Comparison of ENCODE assay signal across 21 cellular contexts in the genomic region with DNA sequence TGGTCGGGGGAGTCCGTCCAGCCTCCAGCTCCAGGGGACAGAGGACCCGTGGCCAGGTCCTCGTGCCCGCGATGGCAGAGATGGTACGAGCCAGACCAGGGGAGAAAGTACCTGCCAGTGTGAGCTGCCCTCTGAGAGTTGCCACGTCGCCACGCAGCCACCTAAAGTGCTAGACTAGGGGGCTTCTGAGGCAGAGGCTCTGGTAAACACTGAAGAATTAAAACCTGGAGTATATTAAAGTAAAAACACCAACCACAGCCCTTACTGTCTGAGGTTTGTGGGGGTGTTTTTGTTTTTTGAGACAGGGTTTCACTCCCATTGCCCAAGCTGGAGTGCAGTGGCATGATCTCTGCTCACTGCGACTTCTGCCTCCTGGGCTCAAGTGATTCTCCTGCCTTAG.
DNase-seq lines count a peak whose midpoint lies in the region; ATAC-seq and TF ChIP-seq lines count a peak whose summit lies in the region.
"Had no signal": no experiment of that assay in that cellular context is flagged by ENCODE, and none has a peak within 500 bp of the region (broad histone marks: within the 10 kb centered on the region; RNA-seq: fewer than 3 reads in every experiment).

No MANE protein-coding gene starts in this region.

- H2BK120ac ChIP-seq in neuronal stem cell (ENCODE audit: low read depth, low read length): no peak overlapping the region

- no peak overlapping the region for H4K8ac ChIP-seq in neuronal stem cell (ENCODE audit: low read depth, low read length)

- H2BK15ac ChIP-seq in neuronal stem cell (ENCODE audit: low read length): peak overlapping the region; percentile 50

- H3K23ac ChIP-seq in neuronal stem cell (ENCODE audit: low read depth, low read length, poor library complexity): no peak overlapping the region

- ATAC-seq in activated CD8-positive, alpha-beta memory T cell treated with anti-CD3 and anti-CD28 coated beads, Interleukin-2, amount 10 ng/mL, durations not matched to agents 7 days and 5 days: peak; percentile 44
- ATAC-seq in activated CD8-positive, alpha-beta T cell treated with anti-CD3 and anti-CD28 coated beads for 36 hours: peak; percentile 41
- ATAC-seq in esophagus mucosa: no peak
- ATAC-seq: CD8-positive, alpha-beta T cell; HCT116 had no signal

- no CpG with 5 or more reads among the region's 11 CpGs for WGBS in neuronal stem cell (ENCODE audit: extremely low coverage in 2 of 2, insufficient read length in 2 of 2, insufficient replicate concordance in 1 of 2), 2 donors
- 78 to 86% (median 82%) methylated on average over 11 of the region's 11 CpGs for WGBS in spleen, 5 donors

- H2AFZ ChIP-seq in neuronal stem cell (ENCODE audit: low read length): no peak overlapping the region

- no peak for TF ChIP-seq POLR2A in spleen (IDR thresholded peaks at IDR 0.05)

- H3K27ac ChIP-seq in neuronal stem cell (replicated peaks; ENCODE audit: low read length) (no peak overlapping the region), spleen (no peak overlapping the region)
- H3K27ac ChIP-seq: BLaER1 treated with 17β-estradiol and CSF1 and Interleukin-3, amounts not matched to agents 10 nM and 100 nM; HL-60 had no signal

- H3K4me1 Mint-ChIP-seq in activated CD8-positive, alpha-beta memory T cell treated with anti-CD3 and anti-CD28 coated beads, Interleukin-2, amount 10 ng/mL, durations not matched to agents 7 days and 5 days: no peaks in the 10 kb centered on the region
- peaks cover 3% of the 10 kb centered on the region for H3K4me1 Mint-ChIP-seq in activated CD8-positive, alpha-beta T cell treated with anti-CD3 and anti-CD28 coated beads for 36 hours (ENCODE audit: low read depth)
- H3K4me1 Mint-ChIP-seq: B cell, IgD-negative memory B cell had no signal

- no peak overlapping the region for H2BK12ac ChIP-seq in neuronal stem cell (ENCODE audit: low read length)

- no peak overlapping the region for H3K4ac ChIP-seq in neuronal stem cell (ENCODE audit: low read length)

- H3K36me3 ChIP-seq in neuronal stem cell (replicated peaks in 1 of 2; ENCODE audit: control insufficient read depth in 2 of 2, insufficient read depth in 2 of 2, low read length in 2 of 2): no peaks in the 10 kb centered on the region
- no peaks in the 10 kb centered on the region for H3K36me3 ChIP-seq in spleen
- H3K36me3 ChIP-seq: BLaER1 treated with 17β-estradiol and CSF1 and Interleukin-3, amounts not matched to agents 10 nM and 100 nM had no signal

- H3K27me3 ChIP-seq in neuronal stem cell (ENCODE audit: control insufficient read depth in 3 of 3, insufficient read depth in 3 of 3, low read depth in 1 of 3, low read length in 3 of 3): peaks cover 0 to 5% (median 5%) of the 10 kb centered on the region in 3 experiments
- H3K27me3 ChIP-seq in spleen (replicated peaks in 1 of 7): no peaks in the 10 kb centered on the region

- H3K4me3 ChIP-seq in neuronal stem cell (ENCODE audit: low read length in 2 of 2) (no peak overlapping the region), spleen (no peak overlapping the region)
- H3K4me3 ChIP-seq: BLaER1 treated with 17β-estradiol and CSF1 and Interleukin-3, amounts not matched to agents 10 nM and 100 nM had no signal

- H3K27me3 Mint-ChIP-seq in activated CD8-positive, alpha-beta memory T cell treated with anti-CD3 and anti-CD28 coated beads, Interleukin-2, amount 10 ng/mL, durations not matched to agents 7 days and 5 days: no peaks in the 10 kb centered on the region
- H3K27me3 Mint-ChIP-seq in activated CD8-positive, alpha-beta T cell treated with anti-CD3 and anti-CD28 coated beads for 36 hours: no peaks in the 10 kb centered on the region

- H3K9me3 ChIP-seq in neuronal stem cell (replicated peaks in 1 of 2; ENCODE audit: control insufficient read depth in 2 of 2, insufficient read depth in 1 of 2, low read depth in 1 of 2, low read length in 2 of 2) (peaks cover 0 to 12% of the 10 kb centered on the region in 2 donors), spleen (peaks cover 0 to 8% (median 3%) of the 10 kb centered on the region in 8 donors)

- H3K4me3 Mint-ChIP-seq in activated CD8-positive, alpha-beta memory T cell treated with anti-CD3 and anti-CD28 coated beads, Interleukin-2, amount 10 ng/mL, durations not matched to agents 7 days and 5 days: no peak overlapping the region
- H3K4me3 Mint-ChIP-seq in activated CD8-positive, alpha-beta T cell treated with anti-CD3 and anti-CD28 coated beads for 36 hours: no peak overlapping the region
- H3K4me3 Mint-ChIP-seq: B cell; CD8-positive, alpha-beta T cell; HFFc6; IgD-negative memory B cell had no signal

- H3K4me1 ChIP-seq in neuronal stem cell (ENCODE audit: control insufficient read depth in 2 of 2, insufficient read depth in 1 of 2, low read depth in 1 of 2, low read length in 2 of 2) (peaks cover 4 to 5% of the 10 kb centered on the region in 2 donors), spleen (peaks cover 0 to 13% (median 3%) of the 10 kb centered on the region in 6 donors)

- H3K27ac Mint-ChIP-seq in activated CD8-positive, alpha-beta memory T cell treated with anti-CD3 and anti-CD28 coated beads, Interleukin-2, amount 10 ng/mL, durations not matched to agents 7 days and 5 days: no peak overlapping the region
- no peak overlapping the region for H3K27ac Mint-ChIP-seq in activated CD8-positive, alpha-beta T cell treated with anti-CD3 and anti-CD28 coated beads for 36 hours
- H3K27ac Mint-ChIP-seq: B cell; CD8-positive, alpha-beta T cell; HFFc6; IgD-negative memory B cell had no signal

- intact Hi-C loops in activated CD8-positive, alpha-beta T cell treated with anti-CD3 and anti-CD28 coated beads for 36 hours (cut with micrococcal nuclease): no loop called here
- intact Hi-C loops in spleen (cut with DNase I; ENCODE audit: low total_unique reads): no loop called here

- H2BK5ac ChIP-seq in neuronal stem cell (ENCODE audit: low read length): no peak overlapping the region

- no peak for DNase-seq in activated CD8-positive, alpha-beta memory T cell treated with anti-CD3 and anti-CD28 coated beads, Interleukin-2, amount 10 ng/mL, durations not matched to agents 7 days and 5 days
- no peak for DNase-seq in activated CD8-positive, alpha-beta memory T cell treated with anti-CD3 and anti-CD28 coated beads, Interleukin-2, amount 50 U/mL, for 48 hours
- DNase-seq in NAMALWA (ENCODE audit: low spot score) (peak; percentile 43), neuronal stem cell (ENCODE audit: low spot score) (no peak), spleen (no peak), NCI-H1694 (lab: John Stamatoyannopoulos, UW) (no peak)
- peak; percentile 14 for DNase-seq in activated CD8-positive, alpha-beta T cell treated with anti-CD3 and anti-CD28 coated beads for 36 hours
- DNase-seq: CD8-positive, alpha-beta T cell; COR-L47; DMS 273 treated with DMSO at 0.1 percent for 48 hours; DMS79; GF-D8; GOT3; H7; HFFc6 had no signal

- no peak overlapping the region for H3K18ac ChIP-seq in neuronal stem cell (ENCODE audit: low read length)

- H3K79me1 ChIP-seq in neuronal stem cell (ENCODE audit: low read depth, low read length): no peaks in the 10 kb centered on the region

- TF ChIP-seq CTCF in activated CD8-positive, alpha-beta T cell treated with anti-CD3 and anti-CD28 coated beads for 36 hours (IDR thresholded peaks at IDR 0.05): no peak
- TF ChIP-seq CTCF in spleen (IDR thresholded peaks at IDR 0.05 in 8 of 11, conservative IDR thresholded peaks at IDR 0.05 in 3 of 11): no peak

- H3K4me2 ChIP-seq in neuronal stem cell (ENCODE audit: insufficient read depth, low read length, poor library complexity, severe bottlenecking): no peak overlapping the region
- H3K4me2 ChIP-seq: BLaER1 treated with 17β-estradiol and CSF1 and Interleukin-3, amounts not matched to agents 10 nM and 100 nM had no signal

- no peak overlapping the region for H3K14ac ChIP-seq in neuronal stem cell (ENCODE audit: low read length)

- H3K9ac ChIP-seq in neuronal stem cell (ENCODE audit: low read depth, low read length, poor library complexity): no peak overlapping the region
- H3K9ac ChIP-seq: BLaER1 treated with 17β-estradiol and CSF1 and Interleukin-3, amounts not matched to agents 10 nM and 100 nM had no signal

- H3K36me3 Mint-ChIP-seq in activated CD8-positive, alpha-beta memory T cell treated with anti-CD3 and anti-CD28 coated beads, Interleukin-2, amount 10 ng/mL, durations not matched to agents 7 days and 5 days: no peaks in the 10 kb centered on the region
- H3K36me3 Mint-ChIP-seq in activated CD8-positive, alpha-beta T cell treated with anti-CD3 and anti-CD28 coated beads for 36 hours (ENCODE audit: low read depth): no peaks in the 10 kb centered on the region
- H3K36me3 Mint-ChIP-seq: CD8-positive, alpha-beta T cell; IgD-negative memory B cell had no signal

- POLR2A ChIA-PET in activated CD8-positive, alpha-beta T cell treated with anti-CD3 and anti-CD28 coated beads for 36 hours (lab: Charles Lee): no interaction called here

- H4K91ac ChIP-seq in neuronal stem cell (ENCODE audit: low read depth, low read length, poor library complexity): no peak overlapping the region

- peaks cover 2% of the 10 kb centered on the region for H3K9me3 Mint-ChIP-seq in activated CD8-positive, alpha-beta memory T cell treated with anti-CD3 and anti-CD28 coated beads, Interleukin-2, amount 10 ng/mL, durations not matched to agents 7 days and 5 days (ENCODE audit: low read depth)
- peaks cover 6% of the 10 kb centered on the region for H3K9me3 Mint-ChIP-seq in activated CD8-positive, alpha-beta T cell treated with anti-CD3 and anti-CD28 coated beads for 36 hours
- H3K9me3 Mint-ChIP-seq: CD8-positive, alpha-beta T cell; HFFc6 had no signal

- H2AK5ac ChIP-seq in neuronal stem cell (ENCODE audit: low read depth, low read length): peak overlapping the region; percentile 60

- CTCF ChIA-PET in activated CD8-positive, alpha-beta memory T cell treated with anti-CD3 and anti-CD28 coated beads, Interleukin-2, amount 10 ng/mL, durations not matched to agents 7 days and 5 days (lab: Charles Lee): no interaction called here
- CTCF ChIA-PET in activated CD8-positive, alpha-beta T cell treated with anti-CD3 and anti-CD28 coated beads for 36 hours (lab: Charles Lee): interaction anchor here (1.3 kb wide), 1 partner anchor 30 kb away, joined by 3 read pairs; no protein-coding TSS in a partner anchor

Comparison
In these comparisons a context has a peak if more than half of its experiments do, and no peak if none do; other contexts are left out.
1. DNase-seq: peak in NAMALWA (single experiment) and activated CD8-positive, alpha-beta T cell treated with anti-CD3 and anti-CD28 coated beads for 36 hours (single experiment); none in activated CD8-positive, alpha-beta memory T cell treated with anti-CD3 and anti-CD28 coated beads, Interleukin-2, amount 10 ng/mL, durations not matched to agents 7 days and 5 days (single experiment), activated CD8-positive, alpha-beta memory T cell treated with anti-CD3 and anti-CD28 coated beads, Interleukin-2, amount 50 U/mL, for 48 hours (single experiment), neuronal stem cell (single experiment), spleen (single experiment) and NCI-H1694 (single experiment).